ENCODE assay signal across 23 cellular contexts in the genomic region with DNA sequence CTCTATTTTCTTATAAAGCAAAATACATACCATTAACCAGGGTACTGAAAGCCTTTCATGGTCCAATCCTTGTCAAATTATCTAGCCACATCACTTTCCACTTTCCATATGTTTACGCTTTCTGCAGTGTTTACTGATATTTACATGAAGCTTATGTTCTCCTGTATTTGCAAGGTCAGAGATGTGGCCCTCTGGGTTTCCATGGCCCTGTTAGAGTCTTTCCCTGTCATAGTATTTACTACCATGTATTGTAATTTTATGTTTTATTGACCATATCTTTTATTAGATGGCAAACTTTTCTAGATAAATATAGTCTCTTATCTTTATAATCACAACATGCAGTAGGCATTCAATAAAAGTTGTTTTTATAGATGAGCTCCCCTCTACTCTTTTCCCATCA. TPM values are rescaled to one million over a fixed set of nuclear protein-coding genes. Genes with fewer than 3 reads are reported as not detected.
"Had no signal": no experiment of that assay in that cellular context is flagged by ENCODE, and none has a peak within 500 bp of the region (broad histone marks: within the 10 kb centered on the region; RNA-seq: fewer than 3 reads in every experiment).

No MANE protein-coding gene starts in this region.

- H3K36me3 Mint-ChIP-seq: activated naive CD4-positive, alpha-beta T cell treated with anti-CD3 and anti-CD28 coated beads, Interleukin-2, amount 10 ng/mL, durations not matched to agents 7 days and 5 days; activated naive CD8-positive, alpha-beta T cell treated with anti-CD3 and anti-CD28 coated beads for 36 hours had no signal

- H3K27ac Mint-ChIP-seq: activated CD8-positive, alpha-beta T cell treated with anti-CD3 and anti-CD28 coated beads for 36 hours; activated naive CD4-positive, alpha-beta T cell treated with anti-CD3 and anti-CD28 coated beads, Interleukin-2, amount 10 ng/mL, durations not matched to agents 7 days and 5 days; activated naive CD8-positive, alpha-beta T cell treated with anti-CD3 and anti-CD28 coated beads for 36 hours; activated T-cell treated with anti-CD3 and anti-CD28 coated beads, Interleukin-2, amount 50 U/mL, for 72 hours; activated T-helper 2 cell treated with anti-CD3 and anti-CD28 coated beads, Interferon-gamma antibody, Interleukin-2, Interleukin-4, amounts not matched to agents 10 μg/mL and 5 μg/mL and 100 μg/mL, durations not matched to agents 14 hours and 24 hours and 36 hours had no signal

- H3K9me3 Mint-ChIP-seq: activated CD8-positive, alpha-beta T cell treated with anti-CD3 and anti-CD28 coated beads for 36 hours; activated naive CD4-positive, alpha-beta T cell treated with anti-CD3 and anti-CD28 coated beads, Interleukin-2, amount 10 ng/mL, durations not matched to agents 7 days and 5 days; activated naive CD8-positive, alpha-beta T cell treated with anti-CD3 and anti-CD28 coated beads for 36 hours; activated T-cell treated with anti-CD3 and anti-CD28 coated beads, Interleukin-2, amount 50 U/mL, for 72 hours had no signal

- H3K4me2 ChIP-seq: SK-N-SH had no signal

- H3K36me3 ChIP-seq: brain microvascular endothelial cell, cardiac muscle cell had no signal

- H3K9me3 ChIP-seq: SK-N-SH had no signal

- H3K27ac ChIP-seq: brain microvascular endothelial cell, cardiac muscle cell had no signal

- H3K4me3 ChIP-seq: cardiac muscle cell had no signal

- H3K9me2 ChIP-seq: SK-N-SH had no signal

- H3K9ac ChIP-seq: SK-N-SH had no signal

- H3K4me3 Mint-ChIP-seq: activated CD8-positive, alpha-beta T cell treated with anti-CD3 and anti-CD28 coated beads for 36 hours; activated naive CD4-positive, alpha-beta T cell treated with anti-CD3 and anti-CD28 coated beads, Interleukin-2, amount 10 ng/mL, durations not matched to agents 7 days and 5 days; activated naive CD8-positive, alpha-beta T cell treated with anti-CD3 and anti-CD28 coated beads for 36 hours; activated T-cell treated with anti-CD3 and anti-CD28 coated beads, Interleukin-2, amount 50 U/mL, for 72 hours had no signal

- H3K27me3 ChIP-seq: brain microvascular endothelial cell, cardiac muscle cell had no signal

- DNase-seq: activated CD4-positive, alpha-beta T cell treated with anti-CD3 and anti-CD28 coated beads for 4 hours; activated CD8-positive, alpha-beta memory T cell treated with anti-CD3 and anti-CD28 coated beads, Interleukin-2, amount 50 U/mL, for 4 hours; activated CD8-positive, alpha-beta T cell treated with anti-CD3 and anti-CD28 coated beads for 36 hours; activated gamma-delta T cell treated with Interleukin-2 at 50 U/mL for 16 hours; activated naive CD4-positive, alpha-beta T cell treated with anti-CD3 and anti-CD28 coated beads, Interleukin-2, amount 10 ng/mL, durations not matched to agents 7 days and 5 days; activated naive CD8-positive, alpha-beta T cell treated with anti-CD3 and anti-CD28 coated beads for 36 hours; activated T-cell treated with anti-CD3 and anti-CD28 coated beads, Interleukin-2, amount 50 U/mL, for 72 hours; brain microvascular endothelial cell; cerebellar nuclear complex; NCI-H1092; NCI-H1417; NCI-H1694; NCI-H2029; NCI-H2107; NCI-H345; NCI-H510A; NCI-H526 treated with DMSO at 0.1 percent for 48 hours; RPMI8226; SK-N-SH; T-helper 1 cell had no signal

- H3K4me1 Mint-ChIP-seq: activated naive CD4-positive, alpha-beta T cell treated with anti-CD3 and anti-CD28 coated beads, Interleukin-2, amount 10 ng/mL, durations not matched to agents 7 days and 5 days; activated naive CD8-positive, alpha-beta T cell treated with anti-CD3 and anti-CD28 coated beads for 36 hours had no signal

RNA-seq across cellular contexts. Expression of gene IGF1, which starts 23.5 kb away (rescaled TPM):
- total RNA-seq: cardiac muscle cell, MCF 10A had no signal
- polyA plus RNA-seq: cardiac muscle cell had no signal
